In the genomic region with DNA sequence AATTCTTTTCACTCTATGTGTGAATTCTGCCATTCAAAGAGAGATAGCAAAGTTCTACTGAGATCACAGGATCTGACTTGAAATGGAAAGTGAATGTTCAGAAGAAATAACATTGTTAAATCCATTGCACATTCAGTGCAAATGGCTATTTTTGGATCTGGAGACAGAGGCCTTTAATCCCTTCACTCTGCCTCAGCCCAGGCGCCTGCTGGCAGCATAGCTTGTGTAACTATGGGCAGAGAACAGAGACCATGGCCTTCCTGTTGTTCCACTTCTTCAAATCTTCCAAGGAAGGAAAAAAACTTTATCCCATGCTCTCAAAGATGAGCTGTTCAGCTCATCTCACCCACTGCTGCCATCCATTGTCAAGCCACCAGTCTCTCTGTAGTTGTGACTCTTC, we compare ENCODE assay signal across 12 cellular contexts.
"Had no signal": no experiment of that assay in that cellular context is flagged by ENCODE, and none has a peak within 500 bp of the region (broad histone marks: within the 10 kb centered on the region; RNA-seq: fewer than 3 reads in every experiment).

No MANE protein-coding gene starts in this region.

- H3K4me3 Mint-ChIP-seq: activated CD4-positive, alpha-beta T cell treated with anti-CD3 and anti-CD28 coated beads, Interleukin-2, amount 10 ng/mL, durations not matched to agents 7 days and 5 days; central memory CD8-positive, alpha-beta T cell; dendritic cell treated with granulocyte-macrophage colony-stimulating factor and Interleukin-4, amounts not matched to agents 40 ng/mL and 50 ng/mL, for 4 days; effector memory CD8-positive, alpha-beta T cell; nephron progenitor cell had no signal

- H3K27ac Mint-ChIP-seq: activated CD4-positive, alpha-beta T cell treated with anti-CD3 and anti-CD28 coated beads, Interleukin-2, amount 10 ng/mL, durations not matched to agents 7 days and 5 days; dendritic cell treated with granulocyte-macrophage colony-stimulating factor and Interleukin-4, amounts not matched to agents 40 ng/mL and 50 ng/mL, for 4 days; effector memory CD8-positive, alpha-beta T cell; nephron progenitor cell had no signal

- H3K4me1 Mint-ChIP-seq: activated CD4-positive, alpha-beta T cell treated with anti-CD3 and anti-CD28 coated beads, Interleukin-2, amount 10 ng/mL, durations not matched to agents 7 days and 5 days; central memory CD8-positive, alpha-beta T cell had no signal

- H3K36me3 ChIP-seq: tibial nerve had no signal

- H3K27me3 ChIP-seq: tibial nerve had no signal

- H3K9me3 Mint-ChIP-seq: activated CD4-positive, alpha-beta T cell treated with anti-CD3 and anti-CD28 coated beads, Interleukin-2, amount 10 ng/mL, durations not matched to agents 7 days and 5 days; central memory CD8-positive, alpha-beta T cell; effector memory CD8-positive, alpha-beta T cell had no signal

- H3K27ac ChIP-seq: tibial nerve had no signal

- DNase-seq: activated CD4-positive, alpha-beta T cell treated with anti-CD3 and anti-CD28 coated beads, Interleukin-2, amount 10 ng/mL, durations not matched to agents 7 days and 5 days; activated CD4-positive, CD25-positive, alpha-beta regulatory T cell; activated CD8-positive, alpha-beta memory T cell treated with anti-CD3 and anti-CD28 coated beads for 24 hours; activated naive CD4-positive, alpha-beta T cell treated with Interleukin-2 at 50 U/mL for 16 hours; effector memory CD8-positive, alpha-beta T cell; glutamatergic neuron; nephron progenitor cell; stimulated activated CD4-positive, alpha-beta T cell treated with anti-CD3 and anti-CD28 coated beads, Interleukin-4, amount 100 ng/mL, for 1 hour had no signal

- H3K4me1 ChIP-seq: tibial nerve had no signal

- H3K4me3 ChIP-seq: tibial nerve had no signal

- ATAC-seq: effector memory CD8-positive, alpha-beta T cell; SK-N-SH treated with all-trans-retinoic acid at 6 μM for 48 hours had no signal
